Comparison of ENCODE assay signal across 1 cellular context in the genomic region with DNA sequence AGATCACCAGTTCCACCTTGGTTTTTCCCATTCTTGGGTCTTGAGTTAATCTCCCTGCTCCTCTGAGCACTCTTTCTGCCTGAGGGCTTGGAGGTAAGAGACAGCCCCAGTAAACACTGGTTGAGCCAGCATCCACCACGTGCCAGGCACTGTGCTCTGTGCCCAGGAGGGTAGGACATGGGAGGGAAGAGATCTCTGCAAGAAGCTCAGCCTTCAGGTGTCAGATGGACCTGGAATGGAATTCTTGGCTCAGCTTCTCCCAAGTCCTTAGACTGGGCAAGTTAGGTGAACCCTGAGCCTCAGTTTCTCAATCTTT.
TF ChIP-seq lines count a peak whose summit lies in the region.

No MANE protein-coding gene starts in this region.

TF ChIP-seq in GM23338, 12 proteins besides CTCF, POLR2A, EP300 and RAD21 (continued from another document):
- TF ChIP-seq EZH2phosphoT487 (IDR thresholded peaks at IDR 0.05; ENCODE audit: unreplicated experiment) (no peak), ZNF331 (CRISPR knock-in tag; IDR thresholded peaks at IDR 0.05; ENCODE audit: low read depth) (no peak), STAT1 (IDR thresholded peaks at IDR 0.05; ENCODE audit: unreplicated experiment) (no peak), CREB1 (CRISPR knock-in tag; IDR thresholded peaks at IDR 0.05; ENCODE audit: low read depth) (no peak), ZNF114 (CRISPR knock-in tag; IDR thresholded peaks at IDR 0.05) (no peak), NANOG (IDR thresholded peaks at IDR 0.05; ENCODE audit: borderline replicate concordance) (no peak)
- TF ChIP-seq, protein P1, sequence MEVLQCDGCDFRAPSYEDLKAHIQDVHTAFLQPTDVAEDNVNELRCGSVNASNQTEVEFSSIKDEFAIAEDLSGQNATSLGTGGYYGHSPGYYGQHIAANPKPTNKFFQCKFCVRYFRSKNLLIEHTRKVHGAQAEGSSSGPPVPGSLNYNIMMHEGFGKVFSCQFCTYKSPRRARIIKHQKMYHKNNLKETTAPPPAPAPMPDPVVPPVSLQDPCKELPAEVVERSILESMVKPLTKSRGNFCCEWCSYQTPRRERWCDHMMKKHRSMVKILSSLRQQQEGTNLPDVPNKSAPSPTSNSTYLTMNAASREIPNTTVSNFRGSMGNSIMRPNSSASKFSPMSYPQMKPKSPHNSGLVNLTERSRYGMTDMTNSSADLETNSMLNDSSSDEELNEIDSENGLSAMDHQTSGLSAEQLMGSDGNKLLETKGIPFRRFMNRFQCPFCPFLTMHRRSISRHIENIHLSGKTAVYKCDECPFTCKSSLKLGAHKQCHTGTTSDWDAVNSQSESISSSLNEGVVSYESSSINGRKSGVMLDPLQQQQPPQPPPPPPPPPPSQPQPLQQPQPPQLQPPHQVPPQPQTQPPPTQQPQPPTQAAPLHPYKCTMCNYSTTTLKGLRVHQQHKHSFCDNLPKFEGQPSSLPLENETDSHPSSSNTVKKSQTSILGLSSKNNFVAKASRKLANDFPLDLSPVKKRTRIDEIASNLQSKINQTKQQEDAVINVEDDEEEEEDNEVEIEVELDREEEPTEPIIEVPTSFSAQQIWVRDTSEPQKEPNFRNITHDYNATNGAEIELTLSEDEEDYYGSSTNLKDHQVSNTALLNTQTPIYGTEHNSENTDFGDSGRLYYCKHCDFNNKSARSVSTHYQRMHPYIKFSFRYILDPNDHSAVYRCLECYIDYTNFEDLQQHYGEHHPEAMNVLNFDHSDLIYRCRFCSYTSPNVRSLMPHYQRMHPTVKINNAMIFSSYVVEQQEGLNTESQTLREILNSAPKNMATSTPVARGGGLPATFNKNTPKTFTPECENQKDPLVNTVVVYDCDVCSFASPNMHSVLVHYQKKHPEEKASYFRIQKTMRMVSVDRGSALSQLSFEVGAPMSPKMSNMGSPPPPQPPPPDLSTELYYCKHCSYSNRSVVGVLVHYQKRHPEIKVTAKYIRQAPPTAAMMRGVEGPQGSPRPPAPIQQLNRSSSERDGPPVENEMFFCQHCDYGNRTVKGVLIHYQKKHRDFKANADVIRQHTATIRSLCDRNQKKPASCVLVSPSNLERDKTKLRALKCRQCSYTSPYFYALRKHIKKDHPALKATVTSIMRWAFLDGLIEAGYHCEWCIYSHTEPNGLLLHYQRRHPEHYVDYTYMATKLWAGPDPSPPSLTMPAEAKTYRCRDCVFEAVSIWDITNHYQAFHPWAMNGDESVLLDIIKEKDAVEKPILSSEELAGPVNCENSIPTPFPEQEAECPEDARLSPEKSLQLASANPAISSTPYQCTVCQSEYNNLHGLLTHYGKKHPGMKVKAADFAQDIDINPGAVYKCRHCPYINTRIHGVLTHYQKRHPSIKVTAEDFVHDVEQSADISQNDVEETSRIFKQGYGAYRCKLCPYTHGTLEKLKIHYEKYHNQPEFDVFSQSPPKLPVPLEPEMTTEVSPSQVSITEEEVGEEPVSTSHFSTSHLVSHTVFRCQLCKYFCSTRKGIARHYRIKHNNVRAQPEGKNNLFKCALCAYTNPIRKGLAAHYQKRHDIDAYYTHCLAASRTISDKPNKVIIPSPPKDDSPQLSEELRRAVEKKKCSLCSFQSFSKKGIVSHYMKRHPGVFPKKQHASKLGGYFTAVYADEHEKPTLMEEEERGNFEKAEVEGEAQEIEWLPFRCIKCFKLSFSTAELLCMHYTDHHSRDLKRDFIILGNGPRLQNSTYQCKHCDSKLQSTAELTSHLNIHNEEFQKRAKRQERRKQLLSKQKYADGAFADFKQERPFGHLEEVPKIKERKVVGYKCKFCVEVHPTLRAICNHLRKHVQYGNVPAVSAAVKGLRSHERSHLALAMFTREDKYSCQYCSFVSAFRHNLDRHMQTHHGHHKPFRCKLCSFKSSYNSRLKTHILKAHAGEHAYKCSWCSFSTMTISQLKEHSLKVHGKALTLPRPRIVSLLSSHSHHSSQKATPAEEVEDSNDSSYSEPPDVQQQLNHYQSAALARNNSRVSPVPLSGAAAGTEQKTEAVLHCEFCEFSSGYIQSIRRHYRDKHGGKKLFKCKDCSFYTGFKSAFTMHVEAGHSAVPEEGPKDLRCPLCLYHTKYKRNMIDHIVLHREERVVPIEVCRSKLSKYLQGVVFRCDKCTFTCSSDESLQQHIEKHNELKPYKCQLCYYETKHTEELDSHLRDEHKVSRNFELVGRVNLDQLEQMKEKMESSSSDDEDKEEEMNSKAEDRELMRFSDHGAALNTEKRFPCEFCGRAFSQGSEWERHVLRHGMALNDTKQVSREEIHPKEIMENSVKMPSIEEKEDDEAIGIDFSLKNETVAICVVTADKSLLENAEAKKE (CRISPR knock-in tag; IDR thresholded peaks at IDR 0.05), result no peak
- TF ChIP-seq, protein P2, sequence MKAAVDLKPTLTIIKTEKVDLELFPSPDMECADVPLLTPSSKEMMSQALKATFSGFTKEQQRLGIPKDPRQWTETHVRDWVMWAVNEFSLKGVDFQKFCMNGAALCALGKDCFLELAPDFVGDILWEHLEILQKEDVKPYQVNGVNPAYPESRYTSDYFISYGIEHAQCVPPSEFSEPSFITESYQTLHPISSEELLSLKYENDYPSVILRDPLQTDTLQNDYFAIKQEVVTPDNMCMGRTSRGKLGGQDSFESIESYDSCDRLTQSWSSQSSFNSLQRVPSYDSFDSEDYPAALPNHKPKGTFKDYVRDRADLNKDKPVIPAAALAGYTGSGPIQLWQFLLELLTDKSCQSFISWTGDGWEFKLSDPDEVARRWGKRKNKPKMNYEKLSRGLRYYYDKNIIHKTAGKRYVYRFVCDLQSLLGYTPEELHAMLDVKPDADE (IDR thresholded peaks at IDR 0.05), result no peak
TF ChIP-seq in GM23338: peak in this region for 0.
